1 cellular context compared by ENCODE assay signal in genomic region chr12:66555113-66555512, GRCh38.
TF ChIP-seq lines count a peak whose summit lies in the region.

No MANE protein-coding gene starts in this region.

TF ChIP-seq in GM12878, 131 proteins besides CTCF, POLR2A, EP300 and RAD21:
- TF ChIP-seq ZBED1 (IDR thresholded peaks at IDR 0.05; ENCODE audit: borderline replicate concordance) = no peak
- TF ChIP-seq PKNOX1 (IDR thresholded peaks at IDR 0.05) = no peak
- no peak for TF ChIP-seq KDM1A (IDR thresholded peaks at IDR 0.05; ENCODE audit: borderline replicate concordance)
TF ChIP-seq in GM12878: peak in this region for 0.
